30 cellular contexts compared by ENCODE assay signal in the genomic region with DNA sequence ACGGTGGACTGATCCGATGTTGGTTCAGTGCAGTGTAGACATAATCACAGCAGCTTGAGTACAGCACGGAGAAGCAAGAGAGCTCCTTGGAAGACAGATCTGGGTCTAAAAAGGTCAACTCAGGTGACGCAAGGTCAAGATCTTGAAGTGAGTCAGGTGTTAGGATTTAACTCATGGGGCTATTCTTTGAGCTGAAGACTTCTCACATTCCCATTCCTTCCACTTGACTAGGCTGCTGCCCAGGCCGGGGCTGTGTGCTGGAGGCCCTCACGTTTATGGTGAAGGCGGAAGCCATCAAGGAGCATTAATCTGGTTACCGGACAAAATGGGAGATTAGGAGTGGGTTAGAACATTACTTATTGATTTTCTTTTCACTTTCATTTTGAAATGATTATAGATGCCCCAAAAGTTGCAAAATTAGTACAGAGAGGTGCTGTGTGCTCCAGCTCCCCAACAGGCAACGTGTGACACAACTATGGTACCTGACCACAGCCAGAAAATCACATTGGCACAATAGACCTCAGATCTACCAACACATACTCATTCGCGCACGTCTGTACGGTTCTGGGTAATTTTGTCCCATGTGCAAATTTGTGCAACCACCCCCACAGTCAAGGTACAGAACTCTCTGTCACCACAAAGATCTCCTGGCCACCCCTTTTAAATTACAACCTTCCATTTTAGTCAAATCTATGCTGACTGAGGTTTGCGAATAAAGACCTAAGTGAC.
DNase-seq lines count a peak whose midpoint lies in the region; ATAC-seq lines count a peak whose summit lies in the region.
"Had no signal": no experiment of that assay in that cellular context is flagged by ENCODE, and none has a peak within 500 bp of the region (broad histone marks: within the 10 kb centered on the region; RNA-seq: fewer than 3 reads in every experiment).

No MANE protein-coding gene starts in this region.

- no peaks in the 10 kb centered on the region for H3K4me1 Mint-ChIP-seq in stimulated activated effector memory CD8-positive, alpha-beta T cell treated with anti-CD3 and anti-CD28 coated beads, Interleukin-12 subunit alpha, Interleukin-12 subunit beta, amount 100 ng/mL, for 72 hours

- peak; percentile 26 for DNase-seq in activated CD4-positive, alpha-beta T cell treated with anti-CD3 and anti-CD28 coated beads for 48 hours
- DNase-seq in activated CD4-positive, alpha-beta T cell treated with anti-CD3 and anti-CD28 coated beads, Interleukin-2, amount 50 U/mL, for 4 hours = no peak
- DNase-seq in stimulated activated effector memory CD8-positive, alpha-beta T cell treated with anti-CD3 and anti-CD28 coated beads, Interleukin-12 subunit alpha, Interleukin-12 subunit beta, amount 100 ng/mL, for 72 hours (ENCODE audit: low spot score in 2 of 2) = no peak
- DNase-seq in NCI-H2227 treated with DMSO at 0.1 percent for 48 hours (lab: John Stamatoyannopoulos, UW) (no peak), HuH-7 (ENCODE audit: low spot score) (no peak)
- DNase-seq in activated CD4-positive, CD25-positive, alpha-beta regulatory T cell (lab: John Stamatoyannopoulos, UW) = no peak
- DNase-seq: 8988T; activated CD8-positive, alpha-beta T cell treated with anti-CD3 and anti-CD28 coated beads, Interleukin-2, amount 10 ng/mL, durations not matched to agents 7 days and 5 days; activated effector memory CD4-positive, alpha-beta T cell treated with anti-CD3 and anti-CD28 coated beads, Interleukin-2, amount 50 U/mL, for 16 hours; activated naive CD8-positive, alpha-beta T cell treated with anti-CD3 and anti-CD28 coated beads, Interleukin-2, amount 10 ng/mL, durations not matched to agents 7 days and 5 days; CD4-positive, alpha-beta T cell; central memory CD4-positive, alpha-beta T cell; DMS 273 treated with DMSO at 0.1 percent for 48 hours; esophagus squamous epithelium; foreskin melanocyte; H9; heart right ventricle; lower lobe of right lung; NCI-H1105; NCI-H187 treated with DMSO at 0.1 percent for 48 hours; NCI-H69; retina; SIG-M5; T1000; transverse colon had no signal

- no peaks in the 10 kb centered on the region for H3K9me3 Mint-ChIP-seq in stimulated activated effector memory CD8-positive, alpha-beta T cell treated with anti-CD3 and anti-CD28 coated beads, Interleukin-12 subunit alpha, Interleukin-12 subunit beta, amount 100 ng/mL, for 72 hours
- H3K9me3 Mint-ChIP-seq: activated naive CD8-positive, alpha-beta T cell treated with anti-CD3 and anti-CD28 coated beads, Interleukin-2, amount 10 ng/mL, durations not matched to agents 7 days and 5 days; CD4-positive, alpha-beta T cell; dendritic cell treated with granulocyte-macrophage colony-stimulating factor and Interleukin-4, amounts not matched to agents 40 ng/mL and 50 ng/mL, for 4 days; H9; natural killer cell treated with Interleukin-12 subunit alpha and Interleukin-12 subunit beta and Interleukin-15 and Interleukin-18, amount 100 ng/mL, for 72 hours had no signal

- no peak overlapping the region for H3K27ac Mint-ChIP-seq in stimulated activated effector memory CD8-positive, alpha-beta T cell treated with anti-CD3 and anti-CD28 coated beads, Interleukin-12 subunit alpha, Interleukin-12 subunit beta, amount 100 ng/mL, for 72 hours
- H3K27ac Mint-ChIP-seq: activated CD8-positive, alpha-beta T cell treated with anti-CD3 and anti-CD28 coated beads, Interleukin-2, amount 10 ng/mL, durations not matched to agents 7 days and 5 days; activated naive CD8-positive, alpha-beta T cell treated with anti-CD3 and anti-CD28 coated beads, Interleukin-2, amount 10 ng/mL, durations not matched to agents 7 days and 5 days; CD4-positive, alpha-beta T cell; dendritic cell treated with granulocyte-macrophage colony-stimulating factor and Interleukin-4, amounts not matched to agents 40 ng/mL and 50 ng/mL, for 4 days; H9; natural killer cell treated with Interleukin-12 subunit alpha and Interleukin-12 subunit beta and Interleukin-15 and Interleukin-18, amount 100 ng/mL, for 72 hours had no signal

- H3K4me3 Mint-ChIP-seq in stimulated activated effector memory CD8-positive, alpha-beta T cell treated with anti-CD3 and anti-CD28 coated beads, Interleukin-12 subunit alpha, Interleukin-12 subunit beta, amount 100 ng/mL, for 72 hours = no peak overlapping the region
- H3K4me3 Mint-ChIP-seq: activated CD8-positive, alpha-beta T cell treated with anti-CD3 and anti-CD28 coated beads, Interleukin-2, amount 10 ng/mL, durations not matched to agents 7 days and 5 days; activated naive CD8-positive, alpha-beta T cell treated with anti-CD3 and anti-CD28 coated beads, Interleukin-2, amount 10 ng/mL, durations not matched to agents 7 days and 5 days; CD4-positive, alpha-beta T cell; dendritic cell treated with granulocyte-macrophage colony-stimulating factor and Interleukin-4, amounts not matched to agents 40 ng/mL and 50 ng/mL, for 4 days; H9; natural killer cell treated with Interleukin-12 subunit alpha and Interleukin-12 subunit beta and Interleukin-15 and Interleukin-18, amount 100 ng/mL, for 72 hours had no signal

- ATAC-seq in GM21619 (IDR thresholded peaks at IDR 0.05; ENCODE audit: unreplicated experiment) (peak; percentile 28), HG03520 (IDR thresholded peaks at IDR 0.05; ENCODE audit: unreplicated experiment) (peak; percentile 43)
- ATAC-seq in stimulated activated effector memory CD8-positive, alpha-beta T cell treated with anti-CD3 and anti-CD28 coated beads, Interleukin-12 subunit alpha, Interleukin-12 subunit beta, amount 100 ng/mL, for 72 hours = peak; percentile 55
- ATAC-seq: activated CD8-positive, alpha-beta T cell treated with anti-CD3 and anti-CD28 coated beads, Interleukin-2, amount 10 ng/mL, durations not matched to agents 7 days and 5 days; heart right ventricle; lower lobe of right lung; natural killer cell treated with Interleukin-12 subunit alpha and Interleukin-12 subunit beta and Interleukin-15 and Interleukin-18, amount 100 ng/mL, for 72 hours; Panc1 had no signal

- no peaks in the 10 kb centered on the region for H3K36me3 Mint-ChIP-seq in stimulated activated effector memory CD8-positive, alpha-beta T cell treated with anti-CD3 and anti-CD28 coated beads, Interleukin-12 subunit alpha, Interleukin-12 subunit beta, amount 100 ng/mL, for 72 hours
- H3K36me3 Mint-ChIP-seq: activated naive CD8-positive, alpha-beta T cell treated with anti-CD3 and anti-CD28 coated beads, Interleukin-2, amount 10 ng/mL, durations not matched to agents 7 days and 5 days; natural killer cell treated with Interleukin-12 subunit alpha and Interleukin-12 subunit beta and Interleukin-15 and Interleukin-18, amount 100 ng/mL, for 72 hours had no signal
